In the genomic region with DNA sequence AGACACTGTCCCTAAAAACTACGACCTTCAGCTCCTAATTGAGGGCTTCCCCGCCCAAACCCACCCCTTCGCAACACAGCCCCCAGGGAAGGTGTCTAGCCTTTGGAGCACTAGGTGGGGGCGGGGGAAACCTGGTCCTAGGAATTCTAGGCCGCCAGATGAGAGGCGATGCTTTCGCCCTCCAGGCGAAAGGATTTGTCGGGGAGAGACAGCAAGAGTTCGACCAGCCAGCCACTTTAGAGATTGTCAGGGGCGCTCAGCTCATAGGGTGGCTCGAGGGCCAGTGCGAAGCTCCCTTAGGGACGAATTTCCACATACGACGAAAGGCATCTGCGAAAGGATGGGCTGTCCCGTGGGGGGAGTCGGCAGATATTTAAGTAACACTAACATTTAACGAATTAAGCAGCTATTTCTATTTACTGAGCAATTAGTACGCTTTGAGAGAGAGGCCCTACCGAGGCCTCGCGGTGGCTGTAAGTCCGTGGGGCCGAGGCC, we compare ENCODE assay signal across 8 cellular contexts. TPM values are rescaled to one million over a fixed set of nuclear protein-coding genes. Genes with fewer than 3 reads are reported as not detected.
DNase-seq lines count a peak whose midpoint lies in the region; ATAC-seq and TF ChIP-seq lines count a peak whose summit lies in the region.

No MANE protein-coding gene starts in this region.

- no peaks in the 10 kb centered on the region for H3K9me3 Mint-ChIP-seq in activated naive CD4-positive, alpha-beta T cell treated with anti-CD3 and anti-CD28 coated beads, Interleukin-2, amount 50 U/mL, for 24 hours
- no peaks in the 10 kb centered on the region for H3K9me3 Mint-ChIP-seq in activated naive CD8-positive, alpha-beta T cell treated with anti-CD3 and anti-CD28 coated beads for 36 hours

- H3K4me3 Mint-ChIP-seq in activated naive CD4-positive, alpha-beta T cell treated with anti-CD3 and anti-CD28 coated beads, Interleukin-2, amount 50 U/mL, for 24 hours, result peak overlapping the region; percentile 91
- peak overlapping the region; percentile 88 for H3K4me3 Mint-ChIP-seq in activated naive CD8-positive, alpha-beta T cell treated with anti-CD3 and anti-CD28 coated beads for 36 hours

- no peak for TF ChIP-seq POLR2A in upper lobe of left lung (IDR thresholded peaks at IDR 0.05)

- H3K27me3 ChIP-seq in left lung (peaks cover 0 to 12% of the 10 kb centered on the region in 2 donors), upper lobe of left lung (no peaks in the 10 kb centered on the region)

- H3K27ac ChIP-seq in left lung (peak overlapping the region; percentile 86 to 88), upper lobe of left lung (peak overlapping the region; percentile 82 to 90 (median 86))

- no peak for TF ChIP-seq EP300 in upper lobe of left lung (IDR thresholded peaks at IDR 0.05)

- no peak for DNase-seq in activated naive CD4-positive, alpha-beta T cell treated with anti-CD3 and anti-CD28 coated beads, Interleukin-2, amount 50 U/mL, for 16 hours
- no peak for DNase-seq in activated naive CD8-positive, alpha-beta T cell treated with anti-CD3 and anti-CD28 coated beads for 36 hours
- DNase-seq in left lung (no peak), upper lobe of left lung (no peak), NCI-H1694 treated with DMSO at 0.1 percent for 48 hours (lab: John Stamatoyannopoulos, UW) (no peak), activated gamma-delta T cell (lab: John Stamatoyannopoulos, UW) (no peak)

- WGBS in upper lobe of left lung, 2 donors, result 25 to 29% methylated on average over 20 to 26 of the region's 26 CpGs

- no peaks in the 10 kb centered on the region for H3K27me3 Mint-ChIP-seq in activated naive CD4-positive, alpha-beta T cell treated with anti-CD3 and anti-CD28 coated beads, Interleukin-2, amount 50 U/mL, for 24 hours
- H3K27me3 Mint-ChIP-seq in activated naive CD8-positive, alpha-beta T cell treated with anti-CD3 and anti-CD28 coated beads for 36 hours, result no peaks in the 10 kb centered on the region

- TF ChIP-seq CTCF in left lung (IDR thresholded peaks at IDR 0.05) (peak; percentile 80 to 88), upper lobe of left lung (IDR thresholded peaks at IDR 0.05) (peak in 2 of 6 experiments; percentile 82 to 90)

- H3K36me3 ChIP-seq in left lung (no peaks in the 10 kb centered on the region), upper lobe of left lung (no peaks in the 10 kb centered on the region)

- peaks cover 36% of the 10 kb centered on the region for H3K4me1 Mint-ChIP-seq in activated naive CD4-positive, alpha-beta T cell treated with anti-CD3 and anti-CD28 coated beads, Interleukin-2, amount 50 U/mL, for 24 hours
- H3K4me1 Mint-ChIP-seq in activated naive CD8-positive, alpha-beta T cell treated with anti-CD3 and anti-CD28 coated beads for 36 hours, result peaks cover 30% of the 10 kb centered on the region

- ATAC-seq in left lung (no peak), upper lobe of left lung (ENCODE audit: low FRiP score in 2 of 2) (no peak), HG03442 (IDR thresholded peaks at IDR 0.05; ENCODE audit: unreplicated experiment) (no peak)

- peak overlapping the region; percentile 92 for H3K27ac Mint-ChIP-seq in activated naive CD4-positive, alpha-beta T cell treated with anti-CD3 and anti-CD28 coated beads, Interleukin-2, amount 50 U/mL, for 24 hours
- peak overlapping the region; percentile 94 for H3K27ac Mint-ChIP-seq in activated naive CD8-positive, alpha-beta T cell treated with anti-CD3 and anti-CD28 coated beads for 36 hours

- intact Hi-C loops in left lung (cut with DNase I), result loop anchor here in 1 of 2 donors (10.0 kb wide), 1 partner anchor 73 kb away; no protein-coding TSS in a partner anchor

- no peaks in the 10 kb centered on the region for H3K36me3 Mint-ChIP-seq in activated naive CD4-positive, alpha-beta T cell treated with anti-CD3 and anti-CD28 coated beads, Interleukin-2, amount 50 U/mL, for 24 hours
- no peaks in the 10 kb centered on the region for H3K36me3 Mint-ChIP-seq in activated naive CD8-positive, alpha-beta T cell treated with anti-CD3 and anti-CD28 coated beads for 36 hours

- H3K4me3 ChIP-seq in left lung (peak overlapping the region; percentile 37 to 62), upper lobe of left lung (peak overlapping the region; percentile 54 to 72 (median 66))

- H3K9me3 ChIP-seq in left lung, result no peaks in the 10 kb centered on the region
- no peaks in the 10 kb centered on the region for H3K9me3 ChIP-seq in upper lobe of left lung

- peaks cover 0 to 26% of the 10 kb centered on the region in 2 donors for H3K4me1 ChIP-seq in left lung
- peaks cover 12 to 20% (median 14%) of the 10 kb centered on the region in 4 donors for H3K4me1 ChIP-seq in upper lobe of left lung

RNA-seq across cellular contexts. Expression of gene CD248, which starts 5.3 kb away (rescaled TPM):
- total RNA-seq in activated naive CD8-positive, alpha-beta T cell treated with anti-CD3 and anti-CD28 coated beads for 36 hours, result 10 to 100 TPM; 11.0 to 11.9 TPM
- total RNA-seq in left lung, result 10 to 100 TPM; 69.8 to 74.3 TPM
- total RNA-seq in upper lobe of left lung, result 10 to 100 TPM in 2 of 6 donors, 1 to 10 TPM in 3, under 1 TPM in 1; 0.59 to 85.6 (median 6.5) TPM

RNA-seq across cellular contexts. Expression of gene TMEM151A, which starts 19.8 kb away (rescaled TPM):
- not detected for total RNA-seq in activated naive CD8-positive, alpha-beta T cell treated with anti-CD3 and anti-CD28 coated beads for 36 hours
- total RNA-seq in left lung (under 1 TPM in 1 of 2 donors, not detected in 1; 0.21 TPM), upper lobe of left lung (1 to 10 TPM in 1 of 6 donors, under 1 TPM in 1, not detected in 4; 0.29 to 1.9 TPM)

RNA-seq across cellular contexts. Expression of gene YIF1A, which starts 22.6 kb away (rescaled TPM):
- total RNA-seq in activated naive CD8-positive, alpha-beta T cell treated with anti-CD3 and anti-CD28 coated beads for 36 hours, result 10 to 100 TPM; 64.1 to 72.4 TPM
- total RNA-seq in left lung, result 100 to 1,000 TPM in 1 of 2 donors, 10 to 100 TPM in 1; 97.1 to 118 TPM
- 100 to 1,000 TPM in 1 of 6 donors, 10 to 100 TPM in 5; 25.1 to 107 (median 68.2) TPM for total RNA-seq in upper lobe of left lung

RNA-seq across cellular contexts. Expression of gene RIN1, which starts 24.7 kb away (rescaled TPM):
- 1 to 10 TPM; 1.5 to 1.6 TPM for total RNA-seq in activated naive CD8-positive, alpha-beta T cell treated with anti-CD3 and anti-CD28 coated beads for 36 hours
- total RNA-seq in left lung (10 to 100 TPM in 1 of 2 donors, 1 to 10 TPM in 1; 7.1 to 10.2 TPM), upper lobe of left lung (10 to 100 TPM in 1 of 6 donors, 1 to 10 TPM in 5; 5.2 to 19.0 (median 8.9) TPM)

RNA-seq across cellular contexts. Expression of gene BRMS1, which starts 33.4 kb away (rescaled TPM):
- 10 to 100 TPM; 47.5 to 48.8 TPM for total RNA-seq in activated naive CD8-positive, alpha-beta T cell treated with anti-CD3 and anti-CD28 coated beads for 36 hours
- total RNA-seq in left lung (10 to 100 TPM; 28.7 to 34.3 TPM), upper lobe of left lung (10 to 100 TPM; 34.8 to 63.8 (median 37.1) TPM)
